Comparison of ENCODE assay signal across 10 cellular contexts in genomic region chr2:37669500-37669899, GRCh38. TPM values are rescaled to one million over a fixed set of nuclear protein-coding genes. Genes with fewer than 3 reads are reported as not detected.
DNase-seq lines count a peak whose midpoint lies in the region; ATAC-seq and TF ChIP-seq lines count a peak whose summit lies in the region.
"Had no signal": no experiment of that assay in that cellular context is flagged by ENCODE, and none has a peak within 500 bp of the region (broad histone marks: within the 10 kb centered on the region; RNA-seq: fewer than 3 reads in every experiment).

No MANE protein-coding gene starts in this region.

- peaks cover 68% of the 10 kb centered on the region for H3K79me2 ChIP-seq in HCT116 (ENCODE audit: insufficient read depth, low read length)

- no peaks in the 10 kb centered on the region for H3K9me3 ChIP-seq in HCT116 (ENCODE audit: control insufficient read depth in 1 of 2, insufficient read depth in 1 of 2, low read depth in 1 of 2, low read length in 2 of 2)
- H3K9me3 ChIP-seq in T-helper 17 cell (ENCODE audit: control insufficient read depth, low read length, poor library complexity, severe bottlenecking) = peaks cover 4% of the 10 kb centered on the region
- H3K9me3 ChIP-seq in skeletal muscle tissue (ENCODE audit: control insufficient read depth in 3 of 3, low read length in 3 of 3) = no peaks in the 10 kb centered on the region

- H3K4me1 ChIP-seq in HCT116 (ENCODE audit: control insufficient read depth in 1 of 2, insufficient read depth in 2 of 2, low read length in 2 of 2) (peaks cover 7 to 19% of the 10 kb centered on the region in 2 experiments; a peak in 3 of 4 replicates), skeletal muscle tissue (ENCODE audit: control insufficient read depth in 3 of 3, insufficient read depth in 3 of 3, low read length in 3 of 3) (peaks cover 49 to 53% (median 52%) of the 10 kb centered on the region in 3 donors)

- H3K27ac Mint-ChIP-seq in T-helper 17 cell = peak overlapping the region; percentile 97

- H3K27me3 Mint-ChIP-seq in T-helper 17 cell = no peaks in the 10 kb centered on the region

- CTCF ChIA-PET in HCT116 (lab: Charles Lee) = no interaction called here

- peak overlapping the region; percentile 93 for H3K4me2 ChIP-seq in HCT116 (ENCODE audit: low read length)

- H3K36me3 ChIP-seq in HCT116 (ENCODE audit: control insufficient read depth in 1 of 2, insufficient read depth in 2 of 2, low read length in 2 of 2) (no peaks in the 10 kb centered on the region; a peak in 2 of 4 replicates), skeletal muscle tissue (ENCODE audit: control insufficient read depth in 3 of 3, insufficient read depth in 3 of 3, low read length in 3 of 3) (peaks cover 0 to 6% (median 2%) of the 10 kb centered on the region in 3 donors)

- intact Hi-C loops in HCT116 (cut with micrococcal nuclease) = no loop called here

- DNase-seq in HCT116 (ENCODE audit: low read depth, low spot score) (no peak), T-helper 17 cell (no peak), fibroblast of villous mesenchyme (ENCODE audit: low read depth) (no peak)
- DNase-seq in stimulated activated CD4-positive, alpha-beta T cell treated with anti-CD3 and anti-CD28 coated beads, Interleukin-12 subunit alpha, Interleukin-12 subunit beta, amount 100 ng/mL, for 4 hours = no peak
- DNase-seq: activated effector memory CD4-positive, alpha-beta T cell treated with anti-CD3 and anti-CD28 coated beads, Interleukin-2, amount 50 U/mL, for 16 hours; NCI-H2081 had no signal

- H3K4me3 Mint-ChIP-seq in T-helper 17 cell = peak overlapping the region; percentile 97

- ATAC-seq in HCT116 (no peak), T-helper 17 cell (no peak), HG02970 (IDR thresholded peaks at IDR 0.05; ENCODE audit: low FRiP score, unreplicated experiment) (no peak), GM18867 (IDR thresholded peaks at IDR 0.05; ENCODE audit: unreplicated experiment) (no peak), HG03139 (IDR thresholded peaks at IDR 0.05; ENCODE audit: unreplicated experiment) (no peak)

- BruUV-seq in HCT116 (replicated peaks; lab: Mats Ljungman, UMichigan) = no TSS peak

- H3K9me2 ChIP-seq in HCT116 (ENCODE audit: insufficient read depth) = no peaks in the 10 kb centered on the region

- peaks cover 46% of the 10 kb centered on the region for H3K4me1 Mint-ChIP-seq in T-helper 17 cell

- H3K9ac ChIP-seq in HCT116 (ENCODE audit: low read length) = 0 out of 2 replicates have a peak overlapping the region, but pooled peaks have one; percentile 83
- H3K9ac ChIP-seq in skeletal muscle tissue (ENCODE audit: low read depth in 1 of 3, low read length in 3 of 3) = peak overlapping the region in 2 of 3 donors; percentile 82 to 94

- H3K27me3 ChIP-seq in HCT116 (ENCODE audit: insufficient read depth, low read length) = no peaks in the 10 kb centered on the region
- no peaks in the 10 kb centered on the region for H3K27me3 ChIP-seq in skeletal muscle tissue (ENCODE audit: control insufficient read depth in 3 of 3, insufficient read depth in 3 of 3, low read length in 3 of 3)

- TF ChIP-seq POLR2A in HCT116 (IDR thresholded peaks at IDR 0.05; ENCODE audit: borderline replicate concordance, extremely low read depth, insufficient read depth, insufficient read length) = no peak

- no peaks in the 10 kb centered on the region for H4K20me1 ChIP-seq in HCT116 (ENCODE audit: insufficient read depth)

- POLR2A ChIA-PET in HCT116 (lab: Charles Lee) = no interaction called here

- H3K27ac ChIP-seq in HCT116 (ENCODE audit: low read depth, low read length) (no peak overlapping the region), skeletal muscle tissue (ENCODE audit: low read depth, low read length) (peak overlapping the region; percentile 95)

- TF ChIP-seq CTCF in HCT116 (IDR thresholded peaks at IDR 0.05 in 2 of 3, conservative IDR thresholded peaks at IDR 0.05 in 1 of 3; ENCODE audit: borderline replicate concordance in 1 of 3, insufficient read depth in 1 of 3, low read depth in 2 of 3, low read length in 2 of 3) (no peak), fibroblast of villous mesenchyme (IDR thresholded peaks at IDR 0.05; ENCODE audit: insufficient read depth, low read depth, low read length) (no peak)

- H3K36me3 Mint-ChIP-seq in T-helper 17 cell (ENCODE audit: low read depth) = no peaks in the 10 kb centered on the region

- no peak for TF ChIP-seq RAD21 in HCT116 (IDR thresholded peaks at IDR 0.05; ENCODE audit: low read depth)

- RAD21 ChIA-PET in HCT116 (lab: Charles Lee; ENCODE audit: low non-redundant PET in 1 of 2, low total read pairs in 2 of 2, uncharacterized antibody in 2 of 2, unreplicated experiment in 2 of 2) = no interaction called here

- no peak overlapping the region for H2AFZ ChIP-seq in HCT116 (ENCODE audit: low read depth, low read length, poor library complexity, severe bottlenecking)

- H3K4me3 ChIP-seq in HCT116 (replicated peaks in 1 of 2; ENCODE audit: low read depth in 1 of 2, low read length in 2 of 2) (peak overlapping the region in 1 of 2 experiments; percentile 75; a peak in 1 of 4 replicates), fibroblast of villous mesenchyme (ENCODE audit: low read depth, low read length) (peak overlapping the region; percentile 93), skeletal muscle tissue (ENCODE audit: low read length in 3 of 3) (peak overlapping the region; percentile 92 to 93 (median 92))

TF ChIP-seq in HCT116, 20 proteins besides CTCF, POLR2A, EP300 and RAD21:
- TF ChIP-seq SIN3A (IDR thresholded peaks at IDR 0.05; ENCODE audit: low read depth) (no peak), EZH2phosphoT487 (IDR thresholded peaks at IDR 0.05; ENCODE audit: borderline replicate concordance) (no peak)

RNA-seq across cellular contexts. Expression of gene CDC42EP3, which starts 1.9 kb away (rescaled TPM):
- total RNA-seq in HCT116 (2021; ENCODE audit: unreplicated experiment) (38.2 TPM), T-helper 17 cell (10 to 100 TPM; 45.1 to 48.9 TPM), fibroblast of villous mesenchyme (105 and 132 TPM in 2 replicates), skeletal muscle tissue (3.7 TPM)
- polyA plus RNA-seq in HCT116 (2012) = 16.6 and 25.8 TPM in 2 replicates
